In the genomic region with DNA sequence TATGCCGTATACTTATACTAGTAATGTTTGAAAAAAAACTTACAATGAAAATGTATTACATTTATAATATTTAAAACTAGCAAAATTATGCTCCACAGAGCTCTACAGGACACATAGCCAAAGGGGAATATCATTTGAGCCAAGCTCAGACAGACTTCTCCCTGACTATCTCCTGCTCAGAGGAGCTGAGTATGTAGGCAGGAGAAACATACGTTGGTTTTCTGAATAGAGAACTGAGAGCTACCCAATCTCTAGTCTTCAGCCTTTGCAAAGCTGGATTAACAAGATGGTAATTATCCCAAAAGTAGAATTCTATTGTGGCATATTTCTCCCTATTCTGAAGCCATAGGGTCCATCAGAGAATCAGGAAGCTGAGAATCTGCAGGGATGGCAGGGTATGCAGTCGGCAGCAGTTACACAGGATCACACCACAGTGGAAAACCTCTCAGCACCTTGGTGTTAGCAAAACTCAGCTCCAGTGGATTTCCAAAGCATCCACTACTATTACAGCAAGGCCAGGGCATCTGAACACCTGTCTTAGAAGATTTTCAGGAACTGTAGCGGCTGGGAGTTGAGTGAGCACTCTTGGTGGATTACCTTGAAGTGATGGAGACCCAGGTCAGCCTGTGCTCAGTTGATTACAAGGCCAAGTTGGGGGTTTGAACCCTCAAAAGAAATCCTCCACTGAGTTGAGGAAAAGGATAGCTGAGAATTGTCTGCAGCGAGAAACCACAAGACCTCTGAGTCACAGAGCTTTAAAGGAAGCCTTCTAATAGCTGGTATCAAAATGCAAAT, we compare ENCODE assay signal across 7 cellular contexts. TPM values are rescaled to one million over a fixed set of nuclear protein-coding genes. Genes with fewer than 3 reads are reported as not detected.
DNase-seq lines count a peak whose midpoint lies in the region; ATAC-seq and TF ChIP-seq lines count a peak whose summit lies in the region.

No MANE protein-coding gene starts in this region.

- H3K36me3 ChIP-seq in SU-DHL-6 (ENCODE audit: low read length) = no peaks in the 10 kb centered on the region

- no peaks in the 10 kb centered on the region for H3K27me3 ChIP-seq in SU-DHL-6 (ENCODE audit: low read length)

- TF ChIP-seq CTCF in SU-DHL-6 (IDR thresholded peaks at IDR 0.05; ENCODE audit: insufficient read depth, low read length, poor library complexity, severe bottlenecking) = no peak

- H2AFZ ChIP-seq in SU-DHL-6 (ENCODE audit: low read depth, low read length, severe bottlenecking) = no peak overlapping the region

- H3K4me3 ChIP-seq in GM08714 (ENCODE audit: low read length) = peak overlapping the region; percentile 71
- peak overlapping the region; percentile 29 for H3K4me3 ChIP-seq in SU-DHL-6 (ENCODE audit: insufficient read depth, low read length, poor library complexity, severe bottlenecking)

- peak overlapping the region; percentile 92 for H3K27ac ChIP-seq in SU-DHL-6 (ENCODE audit: low read depth, low read length)

- no peaks in the 10 kb centered on the region for H3K79me2 ChIP-seq in SU-DHL-6 (ENCODE audit: insufficient read depth, low read length)

- no peaks in the 10 kb centered on the region for H3K9me2 ChIP-seq in SU-DHL-6 (replicated peaks; ENCODE audit: insufficient read depth, low read length)

- ATAC-seq in GM21529 (IDR thresholded peaks at IDR 0.05; ENCODE audit: unreplicated experiment) = peak; percentile 13
- ATAC-seq in left lobe of liver = no peak
- ATAC-seq in HG02884 (IDR thresholded peaks at IDR 0.05; ENCODE audit: unreplicated experiment) = no peak

- H3K9ac ChIP-seq in SU-DHL-6 (ENCODE audit: low read length) = peak overlapping the region; percentile 39

- H3F3A ChIP-seq in SU-DHL-6 (ENCODE audit: insufficient read depth) = peaks cover 58% of the 10 kb centered on the region

- H3K9me3 ChIP-seq in SU-DHL-6 (ENCODE audit: insufficient read depth, low read length) = no peaks in the 10 kb centered on the region

- DNase-seq in iris pigment epithelial cell (ENCODE audit: low read depth) = peak; percentile 61
- no peak for DNase-seq in SHP77 (lab: John Stamatoyannopoulos, UW)
- no peak for DNase-seq in left lobe of liver (ENCODE audit: low spot score)

- no peaks in the 10 kb centered on the region for H4K20me1 ChIP-seq in SU-DHL-6 (ENCODE audit: low read depth, low read length)

- peak overlapping the region; percentile 80 for H3K4me2 ChIP-seq in SU-DHL-6 (ENCODE audit: low read depth, low read length, poor library complexity, severe bottlenecking)

RNA-seq across cellular contexts. Expression of gene GPR15, which starts 30.1 kb away (rescaled TPM):
- total RNA-seq in left lobe of liver = not detected

RNA-seq across cellular contexts. Expression of gene CPOX, which starts 31.5 kb away (rescaled TPM):
- 34.1 TPM for total RNA-seq in left lobe of liver

RNA-seq across cellular contexts. Expression of gene CLDND1, which starts 39.2 kb away (rescaled TPM):
- 34.8 TPM for total RNA-seq in left lobe of liver
